In the genomic region with DNA sequence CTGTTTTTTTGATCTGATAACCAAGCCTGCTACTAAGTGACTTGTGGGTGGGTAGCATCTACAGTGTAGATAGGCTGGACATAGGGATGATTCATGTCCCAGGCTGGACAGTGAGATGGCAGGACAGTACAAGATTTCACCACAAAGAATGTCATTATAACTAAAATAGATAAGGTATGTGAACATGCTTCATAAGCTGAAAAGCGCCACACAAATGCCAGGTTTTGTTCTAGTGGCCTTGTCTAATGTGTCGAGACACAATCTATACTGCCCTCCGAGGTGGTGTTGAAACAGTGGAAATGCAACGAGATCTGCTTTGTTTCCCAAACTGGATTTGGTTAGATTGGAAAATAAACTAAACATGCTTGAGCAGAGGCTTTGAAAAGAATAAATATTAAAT, we compare ENCODE assay signal across 12 cellular contexts. TPM values are rescaled to one million over a fixed set of nuclear protein-coding genes. Genes with fewer than 3 reads are reported as not detected.
DNase-seq lines count a peak whose midpoint lies in the region; ATAC-seq, FAIRE-seq and TF ChIP-seq lines count a peak whose summit lies in the region.
"Had no signal": no experiment of that assay in that cellular context is flagged by ENCODE, and none has a peak within 500 bp of the region (broad histone marks: within the 10 kb centered on the region; RNA-seq: fewer than 3 reads in every experiment).

No MANE protein-coding gene starts in this region.

- peaks cover 0 to 44% (median 5%) of the 10 kb centered on the region in 9 donors for H3K36me3 ChIP-seq in heart right ventricle

- peaks cover 36% of the 10 kb centered on the region for H3K36me3 Mint-ChIP-seq in activated naive CD4-positive, alpha-beta T cell treated with anti-CD3 and anti-CD28 coated beads, Interleukin-2, amount 10 ng/mL, durations not matched to agents 7 days and 5 days

- DNase-seq in heart right ventricle: no peak
- DNase-seq in left cardiac atrium: no peak
- DNase-seq in hepatic stellate cell (ENCODE audit: low spot score): peak; percentile 36
- no peak for DNase-seq in urothelium cell line (ENCODE audit: low spot score)
- DNase-seq in activated CD4-positive, alpha-beta T cell treated with anti-CD3 and anti-CD28 coated beads, Interleukin-2, amount 50 U/mL, for 4 hours: no peak
- DNase-seq in activated naive CD4-positive, alpha-beta T cell treated with anti-CD3 and anti-CD28 coated beads, Interleukin-2, amount 10 ng/mL, durations not matched to agents 7 days and 5 days: no peak
- DNase-seq: activated naive CD8-positive, alpha-beta T cell treated with anti-CD3 and anti-CD28 coated beads, Interleukin-2, amount 10 ng/mL, durations not matched to agents 7 days and 5 days; C1 segment of cervical spinal cord; NCI-H1105 treated with DMSO at 0.1 percent for 48 hours had no signal

- no peaks in the 10 kb centered on the region for H3K9me3 ChIP-seq in heart right ventricle

- no peak overlapping the region for H3K4me3 Mint-ChIP-seq in activated naive CD4-positive, alpha-beta T cell treated with anti-CD3 and anti-CD28 coated beads, Interleukin-2, amount 10 ng/mL, durations not matched to agents 7 days and 5 days
- H3K4me3 Mint-ChIP-seq: activated naive CD8-positive, alpha-beta T cell treated with anti-CD3 and anti-CD28 coated beads, Interleukin-2, amount 10 ng/mL, durations not matched to agents 7 days and 5 days had no signal

- FAIRE-seq in urothelium cell line (lab: Jason Lieb, UNC): peak; percentile 62
- FAIRE-seq: islet of Langerhans had no signal

- CTCF ChIA-PET in activated naive CD4-positive, alpha-beta T cell treated with anti-CD3 and anti-CD28 coated beads, Interleukin-2, amount 10 ng/mL, durations not matched to agents 7 days and 5 days (lab: Charles Lee): interaction anchor here (1.4 to 1.6 kb wide), 2 partner anchors 27 to 82 kb away, joined by 4 to 5 read pairs; partner anchors contain the start of gene MAPK1IP1L

- 19 to 44% methylated on average over 4 of the region's 4 CpGs for WGBS in heart right ventricle, 2 donors

- H3K27me3 Mint-ChIP-seq in activated naive CD4-positive, alpha-beta T cell treated with anti-CD3 and anti-CD28 coated beads, Interleukin-2, amount 10 ng/mL, durations not matched to agents 7 days and 5 days: peaks cover 24% of the 10 kb centered on the region

- no peak overlapping the region for H3K27ac Mint-ChIP-seq in activated naive CD4-positive, alpha-beta T cell treated with anti-CD3 and anti-CD28 coated beads, Interleukin-2, amount 10 ng/mL, durations not matched to agents 7 days and 5 days
- H3K27ac Mint-ChIP-seq: activated naive CD8-positive, alpha-beta T cell treated with anti-CD3 and anti-CD28 coated beads, Interleukin-2, amount 10 ng/mL, durations not matched to agents 7 days and 5 days had no signal

- peaks cover 27% of the 10 kb centered on the region for H3K4me1 Mint-ChIP-seq in activated naive CD4-positive, alpha-beta T cell treated with anti-CD3 and anti-CD28 coated beads, Interleukin-2, amount 10 ng/mL, durations not matched to agents 7 days and 5 days

- TF ChIP-seq CTCF in heart right ventricle (IDR thresholded peaks at IDR 0.05) (peak in 8 of 9 donors; percentile 20 to 55 (median 36)), WI38 (IDR thresholded peaks at IDR 0.05; ENCODE audit: low read depth, low read length) (0 out of 2 replicates have a peak, but pooled peaks have one; percentile 6)

- H3K4me1 ChIP-seq in heart right ventricle: peaks cover 11 to 87% (median 79%) of the 10 kb centered on the region in 9 donors

- H3K27me3 ChIP-seq in heart right ventricle: no peaks in the 10 kb centered on the region

- peak overlapping the region in 5 of 10 donors; percentile 3 to 99 (median 96) for H3K27ac ChIP-seq in heart right ventricle

- no peak for ATAC-seq in heart right ventricle
- no peak for ATAC-seq in left cardiac atrium
- no peak for ATAC-seq in HG02642 (IDR thresholded peaks at IDR 0.05; ENCODE audit: poor library complexity, unreplicated experiment)

- no peaks in the 10 kb centered on the region for H3K9me3 Mint-ChIP-seq in activated naive CD4-positive, alpha-beta T cell treated with anti-CD3 and anti-CD28 coated beads, Interleukin-2, amount 10 ng/mL, durations not matched to agents 7 days and 5 days
- H3K9me3 Mint-ChIP-seq: activated naive CD8-positive, alpha-beta T cell treated with anti-CD3 and anti-CD28 coated beads, Interleukin-2, amount 10 ng/mL, durations not matched to agents 7 days and 5 days had no signal

- no peak overlapping the region for H3K4me3 ChIP-seq in heart right ventricle
- H3K4me3 ChIP-seq in WI38 (ENCODE audit: low read depth, low read length): no peak overlapping the region

- intact Hi-C loops in heart right ventricle (cut with DNase I) (loop anchor here in 5 of 10 donors (2.0 to 5.0 kb wide), 4 partner anchors 31 to 81 kb away; partner anchors contain the start of gene MAPK1IP1L (in 1 of the 5)), left cardiac atrium (cut with DNase I) (loop anchor here in 1 of 2 donors (5.0 kb wide), 1 partner anchor 41 kb away; no protein-coding TSS in a partner anchor)

RNA-seq across cellular contexts. Expression of gene LGALS3, which starts 4.4 kb away (rescaled TPM):
- 100 to 1,000 TPM; 119 to 302 (median 168) TPM for total RNA-seq in heart right ventricle
- 100 to 1,000 TPM; 288 to 308 TPM for polyA plus RNA-seq in heart right ventricle
- 100 to 1,000 TPM; 121 to 159 TPM for total RNA-seq in left cardiac atrium

RNA-seq across cellular contexts. Expression of gene DLGAP5, which starts 58.0 kb away (rescaled TPM):
- total RNA-seq in heart right ventricle (1 to 10 TPM in 1 of 10 donors, under 1 TPM in 4, not detected in 5; 0.07 to 5.1 (median 0.49) TPM), left cardiac atrium (under 1 TPM; 0.29 to 0.80 TPM)
- under 1 TPM; 0.07 to 0.22 TPM for polyA plus RNA-seq in heart right ventricle
